Comparison of ENCODE assay signal across 10 cellular contexts in genomic region chr10:62000037-62000603, GRCh38.
DNase-seq lines count a peak whose midpoint lies in the region; ATAC-seq and TF ChIP-seq lines count a peak whose summit lies in the region.
"Had no signal": no experiment of that assay in that cellular context is flagged by ENCODE, and none has a peak within 500 bp of the region (broad histone marks: within the 10 kb centered on the region; RNA-seq: fewer than 3 reads in every experiment).

No MANE protein-coding gene starts in this region.

- peak; percentile 71 for ATAC-seq in GM19025 (IDR thresholded peaks at IDR 0.05; ENCODE audit: low read depth, unreplicated experiment)
- ATAC-seq in HG02678 (IDR thresholded peaks at IDR 0.05; ENCODE audit: unreplicated experiment), result peak; percentile 80
- ATAC-seq in HG03575 (IDR thresholded peaks at IDR 0.05; ENCODE audit: extremely low read depth, insufficient number of reproducible peaks, low FRiP score, unreplicated experiment), result peak; percentile 63

- no peaks in the 10 kb centered on the region for H3K36me3 ChIP-seq in endodermal cell (ENCODE audit: control insufficient read depth, insufficient read depth, low read length)

- no peak overlapping the region for H3K27ac ChIP-seq in endodermal cell (ENCODE audit: low read depth, low read length)
- H3K27ac ChIP-seq: hepatocyte had no signal

- H3K4me3 Mint-ChIP-seq in endodermal cell, result no peak overlapping the region

- H3K36me3 Mint-ChIP-seq in endodermal cell (ENCODE audit: low read depth), result no peaks in the 10 kb centered on the region

- H3K27ac Mint-ChIP-seq in endodermal cell, result no peak overlapping the region

- intact Hi-C loops in posterior cingulate gyrus (cut with DNase I), result no loop called here

- no peaks in the 10 kb centered on the region for H3K27me3 ChIP-seq in endodermal cell (ENCODE audit: control insufficient read depth, insufficient read depth, low read length, poor library complexity, severe bottlenecking)
- H3K27me3 ChIP-seq: hepatocyte had no signal

- H3K9me3 ChIP-seq in endodermal cell (ENCODE audit: control insufficient read depth, low read length), result no peaks in the 10 kb centered on the region

- no peaks in the 10 kb centered on the region for H3K27me3 Mint-ChIP-seq in endodermal cell (ENCODE audit: insufficient read depth)

- no peak for TF ChIP-seq CTCF in endodermal cell (conservative IDR thresholded peaks at IDR 0.05)

- peak overlapping the region; percentile 36; the same call in 1 of the 2 replicates for H3K4me3 ChIP-seq in GM08714 (ENCODE audit: low read length)
- no peak overlapping the region for H3K4me3 ChIP-seq in endodermal cell (ENCODE audit: low read length)
- H3K4me3 ChIP-seq: hepatocyte had no signal

- WGBS in endodermal cell (ENCODE audit: insufficient coverage in 1 of 2, insufficient read length in 1 of 2), 2 experiments, result 94 to 99% methylated on average over 16 to 19 of the region's 20 CpGs

- no peaks in the 10 kb centered on the region for H3K9me3 Mint-ChIP-seq in endodermal cell

- H3K9ac ChIP-seq in endodermal cell (ENCODE audit: extremely low read depth, low read length, poor library complexity, severe bottlenecking), result no peak overlapping the region

- H3K4me1 Mint-ChIP-seq in endodermal cell, result peaks cover 3% of the 10 kb centered on the region

- H3K4me1 ChIP-seq in endodermal cell (ENCODE audit: control insufficient read depth, insufficient read depth, low read length), result no peaks in the 10 kb centered on the region

- DNase-seq in SW480 (ENCODE audit: low spot score) (no peak), NCI-H526 (lab: John Stamatoyannopoulos, UW) (no peak), endodermal cell (no peak), posterior cingulate gyrus (no peak)
- DNase-seq: activated CD4-positive, alpha-beta T cell treated with anti-CD3 and anti-CD28 coated beads for 1 hour had no signal
